ENCODE assay signal across 28 cellular contexts in the genomic region with DNA sequence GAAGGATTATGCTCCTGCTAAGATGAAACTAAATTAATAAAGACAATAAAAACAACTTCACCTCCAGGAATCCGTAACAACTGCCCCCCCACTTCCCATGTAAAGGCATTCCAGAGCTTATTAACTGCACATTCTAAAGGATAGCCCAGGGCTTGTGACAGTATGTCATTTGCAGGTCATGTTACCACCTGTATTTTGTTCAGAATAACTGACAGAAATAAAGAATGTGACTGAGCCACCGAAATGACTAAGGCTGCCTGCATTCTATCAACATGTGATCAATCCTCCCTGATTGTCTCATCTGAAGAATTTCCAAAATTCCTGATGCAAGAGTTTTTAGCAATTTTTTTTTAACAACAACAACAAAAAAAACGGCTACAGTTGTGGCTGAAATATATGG.
DNase-seq lines count a peak whose midpoint lies in the region; ATAC-seq and TF ChIP-seq lines count a peak whose summit lies in the region.
"Had no signal": no experiment of that assay in that cellular context is flagged by ENCODE, and none has a peak within 500 bp of the region (broad histone marks: within the 10 kb centered on the region; RNA-seq: fewer than 3 reads in every experiment).

No MANE protein-coding gene starts in this region.

- H3K27ac Mint-ChIP-seq in Caco-2 (ENCODE audit: unreplicated experiment): peak overlapping the region; percentile 14
- peak overlapping the region; percentile 16 for H3K27ac Mint-ChIP-seq in nephron progenitor cell
- H3K27ac Mint-ChIP-seq: activated CD4-positive, alpha-beta T cell treated with anti-CD3 and anti-CD28 coated beads, Interleukin-2, amount 10 ng/mL, durations not matched to agents 24 days and 14 days; CD14-positive monocyte; naive B cell; T-cell had no signal

- no TSS peak for BruUV-seq in Caco-2 (replicated peaks; lab: Mats Ljungman, UMichigan)

- TF ChIP-seq CTCF in Caco-2 (IDR thresholded peaks at IDR 0.05; ENCODE audit: insufficient read depth in 1 of 2, low read depth in 1 of 2, low read length in 1 of 2, severe bottlenecking in 1 of 2, unreplicated experiment in 1 of 2) (no peak), nephron progenitor cell (IDR thresholded peaks at IDR 0.05) (no peak)

- intact Hi-C loops in Caco-2 (cut with micrococcal nuclease; ENCODE audit: unreplicated experiment): no loop called here

- DNase-seq in Caco-2: no peak
- peak; percentile 86 for DNase-seq in NCI-H82 (lab: John Stamatoyannopoulos, UW)
- no peak for DNase-seq in nephron progenitor cell
- no peak for DNase-seq in SHP77 (lab: John Stamatoyannopoulos, UW)
- no peak for DNase-seq in HuH-7.5 (ENCODE audit: low spot score)
- DNase-seq in stimulated activated naive CD4-positive, alpha-beta T cell (lab: John Stamatoyannopoulos, UW): no peak
- no peak for DNase-seq in NCI-H146 treated with DMSO at 0.1 percent for 48 hours (lab: John Stamatoyannopoulos, UW; ENCODE audit: unreplicated experiment)
- DNase-seq: activated CD4-positive, alpha-beta T cell treated with anti-CD3 and anti-CD28 coated beads, Interleukin-2, amount 10 ng/mL, durations not matched to agents 24 days and 14 days; activated CD8-positive, alpha-beta memory T cell treated with anti-CD3 and anti-CD28 coated beads, Interleukin-2, amount 50 U/mL, for 4 hours; activated effector memory CD4-positive, alpha-beta T cell treated with Interleukin-2 at 50 U/mL for 16 hours; DMS 273 treated with DMSO at 0.1 percent for 48 hours; GDM1; head of caudate nucleus; naive B cell; NCI-H2081 treated with DMSO at 0.1 percent for 48 hours; NCI-H510A; stimulated activated CD4-positive, alpha-beta T cell treated with anti-CD3 and anti-CD28 coated beads, Interleukin-2, amount 100 ng/mL, for 24 hours; stimulated activated naive CD8-positive, alpha-beta T cell treated with anti-CD3 and anti-CD28 coated beads, Interleukin-15, Interleukin-2, amounts not matched to agents 100 U/mL and 50 U/mL, for 24 hours; T-cell; upper lobe of right lung had no signal

- ATAC-seq in esophagus mucosa: peak; percentile 80
- ATAC-seq: K562; Right ventricle myocardium inferior; sciatic nerve; stimulated activated naive CD8-positive, alpha-beta T cell treated with anti-CD3 and anti-CD28 coated beads, Interleukin-15, Interleukin-2, amounts not matched to agents 100 U/mL and 50 U/mL, for 24 hours; T-cell had no signal

- H3K27me3 ChIP-seq in Caco-2 (replicated peaks; ENCODE audit: control insufficient read depth, insufficient read depth, low read length): no peaks in the 10 kb centered on the region
- H3K27me3 ChIP-seq: cardiac muscle cell, esophagus muscularis mucosa, upper lobe of right lung had no signal

- H3K4me1 ChIP-seq in Caco-2: peaks cover 5% of the 10 kb centered on the region; the same call in 1 of the 2 replicates

- H3K9me3 ChIP-seq in Caco-2: no peaks in the 10 kb centered on the region
- H3K9me3 ChIP-seq: esophagus muscularis mucosa, upper lobe of right lung had no signal

- H3K4me3 Mint-ChIP-seq in Caco-2 (ENCODE audit: unreplicated experiment): no peak overlapping the region
- H3K4me3 Mint-ChIP-seq in nephron progenitor cell: no peak overlapping the region
- H3K4me3 Mint-ChIP-seq: activated CD4-positive, alpha-beta T cell treated with anti-CD3 and anti-CD28 coated beads, Interleukin-2, amount 10 ng/mL, durations not matched to agents 24 days and 14 days; CD14-positive monocyte; T-cell had no signal

- no peak overlapping the region for H3K4me3 ChIP-seq in Caco-2 (ENCODE audit: low read depth, low read length)
- H3K4me3 ChIP-seq: cardiac muscle cell, esophagus muscularis mucosa, K562, lung, upper lobe of right lung had no signal

- CTCF ChIA-PET in Caco-2 (lab: Charles Lee): no interaction called here

- H3K9me3 Mint-ChIP-seq in Caco-2 (ENCODE audit: unreplicated experiment) (no peaks in the 10 kb centered on the region), nephron progenitor cell (no peaks in the 10 kb centered on the region)
- H3K9me3 Mint-ChIP-seq: activated CD4-positive, alpha-beta T cell treated with anti-CD3 and anti-CD28 coated beads, Interleukin-2, amount 10 ng/mL, durations not matched to agents 24 days and 14 days; CD14-positive monocyte; naive B cell; T-cell had no signal

- H3K36me3 ChIP-seq in Caco-2 (ENCODE audit: control insufficient read depth, insufficient read depth, low read length): no peaks in the 10 kb centered on the region
- H3K36me3 ChIP-seq: cardiac muscle cell, esophagus muscularis mucosa, upper lobe of right lung had no signal

- POLR2A ChIA-PET in Caco-2 (lab: Charles Lee): no interaction called here

- H3K27me3 Mint-ChIP-seq in Caco-2 (ENCODE audit: insufficient read depth, unreplicated experiment) (no peaks in the 10 kb centered on the region), nephron progenitor cell (ENCODE audit: low read depth, poor library complexity) (no peaks in the 10 kb centered on the region)
- H3K27me3 Mint-ChIP-seq: activated CD4-positive, alpha-beta T cell treated with anti-CD3 and anti-CD28 coated beads, Interleukin-2, amount 10 ng/mL, durations not matched to agents 24 days and 14 days; T-cell had no signal

- H3K36me3 Mint-ChIP-seq in Caco-2 (ENCODE audit: insufficient read depth, unreplicated experiment) (no peaks in the 10 kb centered on the region), nephron progenitor cell (ENCODE audit: low read depth) (peaks cover 4% of the 10 kb centered on the region)
- H3K36me3 Mint-ChIP-seq: CD14-positive monocyte had no signal

- H3K4me1 Mint-ChIP-seq in Caco-2 (ENCODE audit: low read depth, unreplicated experiment) (peaks cover 20% of the 10 kb centered on the region), nephron progenitor cell (peaks cover 49% of the 10 kb centered on the region)
